Comparison of ENCODE assay signal across 23 cellular contexts in the genomic region with DNA sequence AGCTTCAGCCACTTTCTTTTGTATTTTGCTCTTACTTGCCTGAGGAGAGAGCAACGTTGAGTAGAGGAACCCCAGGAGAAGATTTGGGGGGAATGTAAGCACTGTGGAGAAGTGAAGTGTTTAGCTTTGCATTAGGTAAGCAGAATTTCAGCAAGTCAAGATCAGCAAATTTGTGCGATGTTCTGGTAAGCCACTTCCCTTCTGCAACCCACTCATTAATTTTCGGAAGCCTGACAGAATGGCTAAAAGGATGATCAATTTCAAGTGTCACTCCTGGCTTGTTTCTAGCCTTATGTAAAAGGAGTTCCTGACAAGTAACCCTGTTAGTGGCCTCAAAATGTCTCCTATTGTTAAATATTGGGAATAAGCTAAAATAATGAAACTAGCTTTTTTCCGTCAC. TPM values are rescaled to one million over a fixed set of nuclear protein-coding genes. Genes with fewer than 3 reads are reported as not detected.
DNase-seq lines count a peak whose midpoint lies in the region; ATAC-seq, FAIRE-seq and TF ChIP-seq lines count a peak whose summit lies in the region.
"Had no signal": no experiment of that assay in that cellular context is flagged by ENCODE, and none has a peak within 500 bp of the region (broad histone marks: within the 10 kb centered on the region; RNA-seq: fewer than 3 reads in every experiment).

No MANE protein-coding gene starts in this region.

- POLR2A ChIA-PET in WTC11 (lab: Charles Lee) = no interaction called here

- H3K4me1 ChIP-seq in OCI-LY3 (ENCODE audit: low read length) = peaks cover 40% of the 10 kb centered on the region

- TF ChIP-seq CTCF in OCI-LY3 (IDR thresholded peaks at IDR 0.05; ENCODE audit: low read depth, low read length) (no peak), WTC11 (IDR thresholded peaks at IDR 0.05) (no peak)

- H3K79me2 ChIP-seq in OCI-LY3 (ENCODE audit: low read length) = no peaks in the 10 kb centered on the region

- H3K4me3 Mint-ChIP-seq in WTC11 = no peak overlapping the region

- no peak for DNase-seq in GM12891 (ENCODE audit: insufficient read length, low spot score)
- no peak for DNase-seq in WTC11 (ENCODE audit: low spot score)
- DNase-seq in NCI-H1694 (lab: John Stamatoyannopoulos, UW) = no peak
- DNase-seq in activated naive CD4-positive, alpha-beta T cell treated with anti-CD3 and anti-CD28 coated beads, Interleukin-2, amount 50 U/mL, for 72 hours (ENCODE audit: low spot score in 2 of 2) = no peak
- DNase-seq: GF-D8, KG1, NCI-H1092 treated with DMSO at 0.1 percent for 48 hours, NCI-H1694 treated with DMSO at 0.1 percent for 48 hours, NCI-H2107, NCI-H2227 treated with DMSO at 0.1 percent for 48 hours, NCI-H524, SIG-M5 had no signal

- H3K36me3 ChIP-seq in OCI-LY3 (replicated peaks; ENCODE audit: low read depth, low read length) = no peaks in the 10 kb centered on the region
- H3K36me3 ChIP-seq: BLaER1 treated with 17β-estradiol and CSF1 and Interleukin-3, amounts not matched to agents 10 nM and 100 nM had no signal

- no peaks in the 10 kb centered on the region for H3K9me3 ChIP-seq in OCI-LY3 (ENCODE audit: insufficient read depth, low read length)
- H3K9me3 ChIP-seq: BLaER1 treated with 17β-estradiol and CSF1 and Interleukin-3, amounts not matched to agents 10 nM and 100 nM had no signal

- H3K36me3 Mint-ChIP-seq in WTC11 = no peaks in the 10 kb centered on the region
- H3K36me3 Mint-ChIP-seq in activated naive CD4-positive, alpha-beta T cell treated with anti-CD3 and anti-CD28 coated beads, Interleukin-2, amount 50 U/mL, for 72 hours = no peaks in the 10 kb centered on the region

- no peaks in the 10 kb centered on the region for H3K27me3 Mint-ChIP-seq in WTC11 (ENCODE audit: low read depth)

- no peak overlapping the region for H2AFZ ChIP-seq in OCI-LY3 (ENCODE audit: low read depth, low read length)

- H3K27ac ChIP-seq in OCI-LY3 (ENCODE audit: low read length) = no peak overlapping the region

- no peak overlapping the region for H3K27ac Mint-ChIP-seq in WTC11
- H3K27ac Mint-ChIP-seq in activated naive CD4-positive, alpha-beta T cell treated with anti-CD3 and anti-CD28 coated beads, Interleukin-2, amount 50 U/mL, for 72 hours = no peak overlapping the region

- H3K4me2 ChIP-seq in OCI-LY3 (ENCODE audit: low read length) = peak overlapping the region; percentile 30; the same call in 1 of the 2 replicates

- peak; percentile 77 for FAIRE-seq in GM12891 (lab: Jason Lieb, UNC)
- FAIRE-seq: A204.1, H54, RCC 7860 had no signal

- no peaks in the 10 kb centered on the region for H3K27me3 ChIP-seq in OCI-LY3 (ENCODE audit: low read depth, low read length)
- H3K27me3 ChIP-seq: BLaER1 treated with 17β-estradiol and CSF1 and Interleukin-3, amounts not matched to agents 10 nM and 100 nM had no signal

- CTCF ChIA-PET in WTC11 (lab: Charles Lee) = interaction anchor here (0.7 kb wide), 1 partner anchor 48 kb away, joined by 3 read pairs; the partner anchor contains the start of gene NXPH1

- no peak overlapping the region for H3K9ac ChIP-seq in OCI-LY3 (ENCODE audit: low read length)
- H3K9ac ChIP-seq: BLaER1 treated with 17β-estradiol and CSF1 and Interleukin-3, amounts not matched to agents 10 nM and 100 nM had no signal

- no peaks in the 10 kb centered on the region for H4K20me1 ChIP-seq in OCI-LY3 (ENCODE audit: insufficient read depth, low read length)
- H4K20me1 ChIP-seq: BLaER1 treated with 17β-estradiol and CSF1 and Interleukin-3, amounts not matched to agents 10 nM and 100 nM had no signal

- no peak for TF ChIP-seq POLR2A in GM12891 (IDR thresholded peaks at IDR 0.05; ENCODE audit: low read depth, low read length)

- ATAC-seq in GM18909 (IDR thresholded peaks at IDR 0.05; ENCODE audit: poor library complexity, unreplicated experiment) (peak; percentile 27), HG02763 (IDR thresholded peaks at IDR 0.05; ENCODE audit: unreplicated experiment) (peak; percentile 30), HG03460 (IDR thresholded peaks at IDR 0.05; ENCODE audit: unreplicated experiment) (no peak), WTC11 (no peak)
- ATAC-seq in activated naive CD4-positive, alpha-beta T cell treated with anti-CD3 and anti-CD28 coated beads, Interleukin-2, amount 50 U/mL, for 72 hours = no peak

- no peak overlapping the region for H3K4me3 ChIP-seq in OCI-LY3 (ENCODE audit: low read length)
- H3K4me3 ChIP-seq: BLaER1 treated with 17β-estradiol and CSF1 and Interleukin-3, amounts not matched to agents 10 nM and 100 nM had no signal

- no peaks in the 10 kb centered on the region for H3K9me3 Mint-ChIP-seq in WTC11
- H3K9me3 Mint-ChIP-seq in activated naive CD4-positive, alpha-beta T cell treated with anti-CD3 and anti-CD28 coated beads, Interleukin-2, amount 50 U/mL, for 72 hours = no peaks in the 10 kb centered on the region

- peaks cover 11% of the 10 kb centered on the region for H3K4me1 Mint-ChIP-seq in WTC11

TF ChIP-seq in GM12891, 5 proteins besides CTCF, POLR2A, EP300 and RAD21:
- TF ChIP-seq SPI1 (IDR thresholded peaks at IDR 0.05; ENCODE audit: low read depth, low read length) (peak; percentile 64), PAX5 (IDR thresholded peaks at IDR 0.05; ENCODE audit: insufficient read depth, low read length, severe bottlenecking) (no peak)

TF ChIP-seq in WTC11, 78 proteins besides CTCF, POLR2A, EP300 and RAD21:
- no peak for TF ChIP-seq NFE2L1 (CRISPR knock-in tag; IDR thresholded peaks at IDR 0.05)

RNA-seq across cellular contexts. Expression of gene NXPH1, which starts 48.5 kb away (rescaled TPM):
- polyA plus RNA-seq in GM12891 (2012; ENCODE audit: low read depth, missing spikeins) = not detected
- 0.14 to 0.59 TPM (median 0.27 TPM) in 3 replicates for total RNA-seq in WTC11 (2021)
- not detected for total RNA-seq in activated naive CD4-positive, alpha-beta T cell treated with anti-CD3 and anti-CD28 coated beads, Interleukin-2, amount 50 U/mL, for 72 hours
- total RNA-seq: Daoy; M059J; T-helper 1 cell treated with Interleukin-12 subunit alpha and Interleukin-12 subunit beta and Interleukin-4 antibody, amounts not matched to agents 30 ng/mL and 1 ng/mL, for 36 hours had no signal

Comparison
In these comparisons a context has a peak if more than half of its experiments do, and no peak if none do; other contexts are left out.
1. ATAC-seq: peak in GM18909 (single experiment) and HG02763 (single experiment); none in HG03460 (single experiment), WTC11 (single experiment) and activated naive CD4-positive, alpha-beta T cell treated with anti-CD3 and anti-CD28 coated beads, Interleukin-2, amount 50 U/mL, for 72 hours (0 of 2).